Comparison of ENCODE assay signal across 18 cellular contexts in the genomic region with DNA sequence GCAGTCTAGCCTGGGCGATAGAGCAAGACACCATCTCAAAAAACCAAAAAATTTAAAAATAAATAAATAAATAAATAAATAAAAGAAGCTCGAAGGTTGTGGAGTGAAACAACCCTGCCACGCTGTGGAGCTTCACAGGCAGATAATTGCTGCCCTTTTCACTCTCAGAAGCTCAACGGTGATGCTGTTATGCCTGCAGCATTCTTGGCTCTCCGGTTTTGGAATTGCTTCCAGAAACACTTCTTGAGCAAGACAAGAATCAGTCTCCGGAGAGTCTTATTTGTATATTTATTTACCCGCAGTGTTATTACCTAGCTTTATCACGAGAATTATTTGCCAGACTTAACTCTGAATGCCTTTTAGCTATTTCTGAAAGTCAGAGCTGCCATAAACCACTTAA. TPM values are rescaled to one million over a fixed set of nuclear protein-coding genes. Genes with fewer than 3 reads are reported as not detected.
DNase-seq lines count a peak whose midpoint lies in the region; ATAC-seq, FAIRE-seq and TF ChIP-seq lines count a peak whose summit lies in the region.
"Had no signal": no experiment of that assay in that cellular context is flagged by ENCODE, and none has a peak within 500 bp of the region (broad histone marks: within the 10 kb centered on the region; RNA-seq: fewer than 3 reads in every experiment).

No MANE protein-coding gene starts in this region.

- no peaks in the 10 kb centered on the region for H3K27me3 Mint-ChIP-seq in mesothelial cell of epicardium (ENCODE audit: low read depth)
- no peaks in the 10 kb centered on the region for H3K27me3 Mint-ChIP-seq in natural killer cell treated with Interleukin-12 subunit alpha and Interleukin-12 subunit beta and Interleukin-15 and Interleukin-18, amount 100 ng/mL, for 72 hours

- TF ChIP-seq RAD21 in HepG2 (CRISPR knock-in tag; IDR thresholded peaks at IDR 0.05), result no peak

- H3K4me1 Mint-ChIP-seq in mesothelial cell of epicardium, result peaks cover 12% of the 10 kb centered on the region
- no peaks in the 10 kb centered on the region for H3K4me1 Mint-ChIP-seq in natural killer cell treated with Interleukin-12 subunit alpha and Interleukin-12 subunit beta and Interleukin-15 and Interleukin-18, amount 100 ng/mL, for 72 hours (ENCODE audit: low read depth in 2 of 2)

- H3K4me1 ChIP-seq in HepG2 (ENCODE audit: insufficient read depth, low read length) (peaks cover 25% of the 10 kb centered on the region), right lobe of liver (peaks cover 0 to 7% (median 0%) of the 10 kb centered on the region in 4 donors), adipocyte (ENCODE audit: control insufficient read depth, insufficient read depth, low read length) (peaks cover 3% of the 10 kb centered on the region), thyroid gland (no peaks in the 10 kb centered on the region)
- H3K4me1 ChIP-seq: Caco-2 had no signal

- 31% methylated on average over 8 of the region's 8 CpGs for whole genome bisulfite sequencing in HepG2 (ENCODE audit: low lambda C conversion rate)
- 80% methylated on average over 8 of the region's 8 CpGs for WGBS in right lobe of liver (ENCODE audit: insufficient coverage, low coverage, low lambda C conversion rate, missing lambda C conversion rate)
- WGBS in thyroid gland, 2 donors, result 43 to 51% methylated on average over 8 of the region's 8 CpGs

- H3K27me3 ChIP-seq in HepG2 (ENCODE audit: control insufficient read depth in 1 of 2, insufficient read depth in 2 of 2, low read length in 2 of 2) (no peaks in the 10 kb centered on the region), right lobe of liver (no peaks in the 10 kb centered on the region), adipocyte (replicated peaks; ENCODE audit: control insufficient read depth, insufficient read depth, low read length) (no peaks in the 10 kb centered on the region), thyroid gland (no peaks in the 10 kb centered on the region)

- CTCF ChIA-PET in HepG2 (lab: Yijun Ruan, JAX; ENCODE audit: low intra/inter-chr PET ratio, low total read pairs), result no interaction called here

- H3K9ac ChIP-seq in HepG2 (ENCODE audit: insufficient read depth, low read depth, low read length), result no peak overlapping the region
- H3K9ac ChIP-seq in adipocyte (ENCODE audit: low read length), result no peak overlapping the region
- H3K9ac ChIP-seq: GM23248 had no signal

- H3K27ac ChIP-seq in HepG2 (ENCODE audit: extremely low read length, insufficient read depth, low read length) (no peak overlapping the region), right lobe of liver (no peak overlapping the region), thyroid gland (no peak overlapping the region)
- H3K27ac ChIP-seq: GM23248 had no signal

- no peak for TF ChIP-seq EP300 in HepG2 (IDR thresholded peaks at IDR 0.05; ENCODE audit: low read depth in 2 of 2, low read length in 2 of 2)
- no peak for TF ChIP-seq EP300 in HepG2 (CRISPR knock-in tag; IDR thresholded peaks at IDR 0.05; ENCODE audit: borderline replicate concordance)

- intact Hi-C loops in HepG2 (cut with micrococcal nuclease; ENCODE audit: unreplicated experiment), result loop anchor here (5.0 kb wide), 1 partner anchor 46 kb away; no protein-coding TSS in a partner anchor
- intact Hi-C loops in right lobe of liver (cut with DNase I), result no loop called here
- intact Hi-C loops in thyroid gland (cut with DNase I), result no loop called here

- no peaks in the 10 kb centered on the region for H3K9me3 Mint-ChIP-seq in mesothelial cell of epicardium
- H3K9me3 Mint-ChIP-seq in natural killer cell treated with Interleukin-12 subunit alpha and Interleukin-12 subunit beta and Interleukin-15 and Interleukin-18, amount 100 ng/mL, for 72 hours, result no peaks in the 10 kb centered on the region
- H3K9me3 Mint-ChIP-seq: CD4-positive, CD25-positive, alpha-beta regulatory T cell had no signal

- H3K9me3 ChIP-seq in HepG2 (ENCODE audit: low read length) (no peaks in the 10 kb centered on the region), right lobe of liver (no peaks in the 10 kb centered on the region), adipocyte (ENCODE audit: control insufficient read depth, low read length) (no peaks in the 10 kb centered on the region), thyroid gland (no peaks in the 10 kb centered on the region)
- H3K9me3 ChIP-seq: Caco-2 had no signal

- H3K36me3 ChIP-seq in HepG2 (replicated peaks in 1 of 2; ENCODE audit: control insufficient read depth in 1 of 2, insufficient read depth in 2 of 2, low read length in 2 of 2), result no peaks in the 10 kb centered on the region
- H3K36me3 ChIP-seq in right lobe of liver, result no peaks in the 10 kb centered on the region
- H3K36me3 ChIP-seq in adipocyte (ENCODE audit: control insufficient read depth, insufficient read depth, low read length, severe bottlenecking), result no peaks in the 10 kb centered on the region
- no peaks in the 10 kb centered on the region for H3K36me3 ChIP-seq in thyroid gland

- no peaks in the 10 kb centered on the region for H4K20me1 ChIP-seq in HepG2 (ENCODE audit: insufficient read depth, low read length)

- H3K79me2 ChIP-seq in HepG2 (ENCODE audit: insufficient read depth, low read length), result no peaks in the 10 kb centered on the region

- TF ChIP-seq POLR2A in HepG2 (IDR thresholded peaks at IDR 0.05; ENCODE audit: insufficient read depth in 1 of 2, low read depth in 2 of 2, low read length in 2 of 2) (no peak), right lobe of liver (IDR thresholded peaks at IDR 0.05) (no peak), thyroid gland (IDR thresholded peaks at IDR 0.05) (no peak)

- BruUV-seq in HepG2 (replicated peaks; lab: Mats Ljungman, UMichigan), result no TSS peak

- TF ChIP-seq CTCF in HepG2 (CRISPR knock-in tag; IDR thresholded peaks at IDR 0.05) (0 out of 2 replicates have a peak, but pooled peaks have one; percentile 6), right lobe of liver (IDR thresholded peaks at IDR 0.05) (no peak), fibroblast of the aortic adventitia (IDR thresholded peaks at IDR 0.05; ENCODE audit: insufficient read depth, low read length) (no peak), thyroid gland (IDR thresholded peaks at IDR 0.05) (no peak), mesothelial cell of epicardium (IDR thresholded peaks at IDR 0.05; ENCODE audit: unreplicated experiment) (no peak)

- no peak for FAIRE-seq in HepG2 (lab: Jason Lieb, UNC)

- no peak overlapping the region for H3K4me3 ChIP-seq in HepG2 (replicated peaks in 1 of 3; ENCODE audit: insufficient read depth in 1 of 3, low read depth in 2 of 3, low read length in 3 of 3)
- H3K4me3 ChIP-seq in right lobe of liver, result no peak overlapping the region
- H3K4me3 ChIP-seq in adipocyte (ENCODE audit: low read length), result no peak overlapping the region
- H3K4me3 ChIP-seq in fibroblast of the aortic adventitia (ENCODE audit: low read depth, low read length), result no peak overlapping the region
- no peak overlapping the region for H3K4me3 ChIP-seq in thyroid gland (replicated peaks in 1 of 3)
- H3K4me3 ChIP-seq: GM23248 had no signal

- H3K36me3 Mint-ChIP-seq in mesothelial cell of epicardium, result no peaks in the 10 kb centered on the region
- H3K36me3 Mint-ChIP-seq in natural killer cell treated with Interleukin-12 subunit alpha and Interleukin-12 subunit beta and Interleukin-15 and Interleukin-18, amount 100 ng/mL, for 72 hours, result no peaks in the 10 kb centered on the region
- H3K36me3 Mint-ChIP-seq: CD4-positive, CD25-positive, alpha-beta regulatory T cell had no signal

- H2AFZ ChIP-seq in HepG2 (ENCODE audit: low read length), result no peak overlapping the region
- H2AFZ ChIP-seq: GM23248 had no signal

- no peak overlapping the region for H3K4me2 ChIP-seq in HepG2 (ENCODE audit: low read depth, low read length)

- no peak overlapping the region for H3K27ac Mint-ChIP-seq in mesothelial cell of epicardium
- no peak overlapping the region for H3K27ac Mint-ChIP-seq in natural killer cell treated with Interleukin-12 subunit alpha and Interleukin-12 subunit beta and Interleukin-15 and Interleukin-18, amount 100 ng/mL, for 72 hours
- H3K27ac Mint-ChIP-seq: CD4-positive, CD25-positive, alpha-beta regulatory T cell had no signal

- ATAC-seq in HepG2, result no peak
- no peak for ATAC-seq in right lobe of liver
- ATAC-seq in natural killer cell treated with Interleukin-12 subunit alpha and Interleukin-12 subunit beta and Interleukin-15 and Interleukin-18, amount 100 ng/mL, for 72 hours, result no peak
- ATAC-seq: HCT116, Panc1 had no signal

- in situ Hi-C loops in HepG2 (cut with HindIII; ENCODE audit: extremely low pct_ligation_motif_present, low pct_unique_long_range_greater_than_20kb), result no loop called here

- H3K4me3 Mint-ChIP-seq in mesothelial cell of epicardium, result no peak overlapping the region
- no peak overlapping the region for H3K4me3 Mint-ChIP-seq in natural killer cell treated with Interleukin-12 subunit alpha and Interleukin-12 subunit beta and Interleukin-15 and Interleukin-18, amount 100 ng/mL, for 72 hours
- H3K4me3 Mint-ChIP-seq: CD4-positive, CD25-positive, alpha-beta regulatory T cell had no signal

- POLR2A ChIA-PET in HepG2 (lab: Yijun Ruan, JAX), result interaction anchor here (0.6 kb wide), 1 partner anchor 19 kb away, joined by 3 read pairs; no protein-coding TSS in a partner anchor

- DNase-seq in HepG2 (ENCODE audit: low spot score), result no peak
- DNase-seq in right lobe of liver, result no peak
- DNase-seq in adipocyte (ENCODE audit: low read depth), result peak; percentile 57
- peak; percentile 16 for DNase-seq in fibroblast of the aortic adventitia (ENCODE audit: low read depth)
- DNase-seq in thyroid gland, result peak; percentile 12 to 32
- no peak for DNase-seq in mesothelial cell of epicardium (ENCODE audit: low spot score in 2 of 2, unreplicated experiment in 2 of 2)
- no peak for DNase-seq in activated CD8-positive, alpha-beta memory T cell treated with anti-CD3 and anti-CD28 coated beads for 24 hours
- DNase-seq in natural killer cell treated with Interleukin-12 subunit alpha and Interleukin-12 subunit beta and Interleukin-15 and Interleukin-18, amount 100 ng/mL, for 72 hours (ENCODE audit: low spot score), result no peak
- DNase-seq: Caco-2; CD4-positive, CD25-positive, alpha-beta regulatory T cell; DMS53; GM23248; KG1; NCI-H1092; NCI-H2081 treated with DMSO at 0.1 percent for 48 hours; NCI-H524 treated with DMSO at 0.1 percent for 48 hours had no signal

RNA-seq across cellular contexts. Expression of gene UBE2H, which starts 40.5 kb away (rescaled TPM):
- total RNA-seq in HepG2 (2016; rRNA removed; fragmentation: Illumina TruSeq; extraction: Trizol) (15.5 and 18.7 TPM in 2 replicates), right lobe of liver (10 to 100 TPM; 27.4 to 47.0 (median 35.6) TPM), fibroblast of the aortic adventitia (ENCODE audit: low replicate concordance) (59.5 and 71.6 TPM in 2 replicates), thyroid gland (100 to 1,000 TPM in 3 of 4 donors, 10 to 100 TPM in 1; 97.7 to 156 (median 122) TPM), mesothelial cell of epicardium (95.9 to 104 TPM (median 99.1 TPM) in 3 replicates)
- total RNA-seq in HepG2 (2016; cell fraction: cytosol; rRNA removed; fragmentation: Illumina TruSeq; extraction: Trizol; ENCODE audit: low read depth), result 1.3 and 1.9 TPM in 2 replicates
- total RNA-seq in HepG2 (2016; cell fraction: insoluble cytoplasmic fraction; rRNA removed; fragmentation: Illumina TruSeq; extraction: Trizol), result 15.7 and 16.2 TPM in 2 replicates
- total RNA-seq in HepG2 (2016; cell fraction: membrane; rRNA removed; fragmentation: Illumina TruSeq; extraction: Trizol), result 6.7 and 8.2 TPM in 2 replicates
- 17.1 and 18.4 TPM in 2 replicates for total RNA-seq in HepG2 (2016; cell fraction: nucleus; rRNA removed; fragmentation: Illumina TruSeq; extraction: Trizol)
- polyA plus RNA-seq in HepG2 (2011; rRNA removed), result 40.1 and 43.7 TPM in 2 replicates
- polyA plus RNA-seq in HepG2 (2011; cell fraction: cytosol; rRNA removed), result 13.5 and 24.5 TPM in 2 replicates
- 22.5 and 32.8 TPM in 2 replicates for polyA plus RNA-seq in HepG2 (2011; cell fraction: nucleus; rRNA removed)
- polyA plus RNA-seq in HepG2 (2012), result 50.8 and 52.0 TPM in 2 replicates
- 1.9 TPM in 2 replicates for polyA plus RNA-seq in HepG2 (2016; cell fraction: cytosol; fragmentation: Illumina TruSeq; extraction: Trizol; ENCODE audit: low read depth)
- 17.0 and 20.2 TPM in 2 replicates for polyA plus RNA-seq in HepG2 (2016; cell fraction: insoluble cytoplasmic fraction; fragmentation: Illumina TruSeq; extraction: Trizol; ENCODE audit: low read depth)
- 3.6 and 3.8 TPM in 2 replicates for polyA plus RNA-seq in HepG2 (2016; cell fraction: membrane; fragmentation: Illumina TruSeq; extraction: Trizol; ENCODE audit: low read depth)
- 20.8 TPM in 2 replicates for polyA plus RNA-seq in HepG2 (2016; cell fraction: nucleus; fragmentation: Illumina TruSeq; extraction: Trizol; ENCODE audit: insufficient read depth, low read depth)
- polyA minus RNA-seq in HepG2 (2011; rRNA and poly(A)+ RNA removed; ENCODE audit: low replicate concordance), result 21.8 and 29.4 TPM in 2 replicates
- polyA minus RNA-seq in HepG2 (2011; cell fraction: cytosol; rRNA and poly(A)+ RNA removed), result 24.0 and 36.2 TPM in 2 replicates
- 60.9 and 63.9 TPM in 2 replicates for polyA minus RNA-seq in HepG2 (2011; cell fraction: nucleus; rRNA and poly(A)+ RNA removed)
- 10 to 100 TPM; 24.9 to 45.2 TPM for total RNA-seq in natural killer cell treated with Interleukin-12 subunit alpha and Interleukin-12 subunit beta and Interleukin-15 and Interleukin-18, amount 100 ng/mL, for 72 hours

RNA-seq across cellular contexts. Expression of gene ZC3HC1, which starts 57.9 kb away (rescaled TPM):
- 33.6 and 38.7 TPM in 2 replicates for total RNA-seq in HepG2 (2016; rRNA removed; fragmentation: Illumina TruSeq; extraction: Trizol)
- 10.4 and 11.8 TPM in 2 replicates for total RNA-seq in HepG2 (2016; cell fraction: cytosol; rRNA removed; fragmentation: Illumina TruSeq; extraction: Trizol; ENCODE audit: low read depth)
- 29.9 and 43.3 TPM in 2 replicates for total RNA-seq in HepG2 (2016; cell fraction: insoluble cytoplasmic fraction; rRNA removed; fragmentation: Illumina TruSeq; extraction: Trizol)
- 15.9 and 16.7 TPM in 2 replicates for total RNA-seq in HepG2 (2016; cell fraction: membrane; rRNA removed; fragmentation: Illumina TruSeq; extraction: Trizol)
- total RNA-seq in HepG2 (2016; cell fraction: nucleus; rRNA removed; fragmentation: Illumina TruSeq; extraction: Trizol), result 16.3 and 20.0 TPM in 2 replicates
- polyA plus RNA-seq in HepG2 (2011; rRNA removed), result 25.9 and 28.5 TPM in 2 replicates
- 26.0 and 26.9 TPM in 2 replicates for polyA plus RNA-seq in HepG2 (2011; cell fraction: cytosol; rRNA removed)
- 23.5 and 24.5 TPM in 2 replicates for polyA plus RNA-seq in HepG2 (2011; cell fraction: nucleus; rRNA removed)
- polyA plus RNA-seq in HepG2 (2012), result 15.1 and 16.1 TPM in 2 replicates
- polyA plus RNA-seq in HepG2 (2016; cell fraction: cytosol; fragmentation: Illumina TruSeq; extraction: Trizol; ENCODE audit: low read depth), result 4.0 and 4.2 TPM in 2 replicates
- 35.0 and 37.0 TPM in 2 replicates for polyA plus RNA-seq in HepG2 (2016; cell fraction: insoluble cytoplasmic fraction; fragmentation: Illumina TruSeq; extraction: Trizol; ENCODE audit: low read depth)
- 7.7 and 9.6 TPM in 2 replicates for polyA plus RNA-seq in HepG2 (2016; cell fraction: membrane; fragmentation: Illumina TruSeq; extraction: Trizol; ENCODE audit: low read depth)
- 26.9 and 31.5 TPM in 2 replicates for polyA plus RNA-seq in HepG2 (2016; cell fraction: nucleus; fragmentation: Illumina TruSeq; extraction: Trizol; ENCODE audit: insufficient read depth, low read depth)
- polyA minus RNA-seq in HepG2 (2011; rRNA and poly(A)+ RNA removed; ENCODE audit: low replicate concordance), result 34.2 and 46.8 TPM in 2 replicates
- polyA minus RNA-seq in HepG2 (2011; cell fraction: cytosol; rRNA and poly(A)+ RNA removed), result 12.8 and 16.2 TPM in 2 replicates
- polyA minus RNA-seq in HepG2 (2011; cell fraction: nucleus; rRNA and poly(A)+ RNA removed), result 18.2 TPM in 2 replicates
- 10 to 100 TPM in 4 of 6 experiments, 1 to 10 TPM in 2; 8.0 to 12.1 (median 11.0) TPM for total RNA-seq in right lobe of liver
- total RNA-seq in fibroblast of the aortic adventitia (ENCODE audit: low replicate concordance), result 11.3 and 13.6 TPM in 2 replicates
- total RNA-seq in thyroid gland, result 10 to 100 TPM; 11.8 to 17.9 (median 16.7) TPM
- 21.0 to 25.7 TPM (median 22.4 TPM) in 3 replicates for total RNA-seq in mesothelial cell of epicardium
- total RNA-seq in natural killer cell treated with Interleukin-12 subunit alpha and Interleukin-12 subunit beta and Interleukin-15 and Interleukin-18, amount 100 ng/mL, for 72 hours, result 10 to 100 TPM; 22.8 to 40.8 TPM

Comparison
In these comparisons a context has a peak if more than half of its experiments do, and no peak if none do; other contexts are left out.
1. DNase-seq: peak in adipocyte (single experiment), fibroblast of the aortic adventitia (single experiment) and thyroid gland (2 of 2); none in HepG2 (single experiment), right lobe of liver (0 of 3), mesothelial cell of epicardium (0 of 2), activated CD8-positive, alpha-beta memory T cell treated with anti-CD3 and anti-CD28 coated beads for 24 hours (single experiment) and natural killer cell treated with Interleukin-12 subunit alpha and Interleukin-12 subunit beta and Interleukin-15 and Interleukin-18, amount 100 ng/mL, for 72 hours (single experiment).